Comparison of ENCODE assay signal across 8 cellular contexts in genomic region chr21:38853421-38853919, GRCh38. TPM values are rescaled to one million over a fixed set of nuclear protein-coding genes. Genes with fewer than 3 reads are reported as not detected.
DNase-seq lines count a peak whose midpoint lies in the region; ATAC-seq and TF ChIP-seq lines count a peak whose summit lies in the region.

No MANE protein-coding gene starts in this region.

- H3K27me3 ChIP-seq in esophagus squamous epithelium = no peaks in the 10 kb centered on the region

- CTCF ChIA-PET in HEK293 (lab: Yijun Ruan, JAX) = interaction anchor here (0.6 to 1.3 kb wide), 3 partner anchors 16 to 129 kb away, joined by 3 to 4 read pairs (median 3); no protein-coding TSS in a partner anchor

- H3K36me3 ChIP-seq in HEK293 (ENCODE audit: control insufficient read depth in 2 of 2, insufficient read depth in 1 of 2, low read length in 2 of 2) = no peaks in the 10 kb centered on the region
- H3K36me3 ChIP-seq in esophagus squamous epithelium = no peaks in the 10 kb centered on the region

- WGBS in esophagus squamous epithelium, 2 donors = 32 to 36% methylated on average over 6 of the region's 6 CpGs

- no peak overlapping the region for H3K27ac ChIP-seq in HEK293 (ENCODE audit: extremely low read depth, low read depth, low read length)
- H3K27ac ChIP-seq in esophagus squamous epithelium = peak overlapping the region in 3 of 4 donors; percentile 26 to 55 (median 47)

- intact Hi-C loops in esophagus squamous epithelium (cut with DNase I) = no loop called here

- H3K4me1 ChIP-seq in HEK293 (ENCODE audit: control insufficient read depth, insufficient read depth, low read length) (no peaks in the 10 kb centered on the region), esophagus squamous epithelium (peaks cover 9 to 39% (median 10%) of the 10 kb centered on the region in 3 donors)

- POLR2A ChIA-PET in HEK293 (lab: Yijun Ruan, JAX) = interaction anchor here (0.6 to 1.1 kb wide), 2 partner anchors 48 to 330 kb away, joined by 3 to 4 read pairs; partner anchors contain the start of gene ETS2

- no peak for ATAC-seq in GM19023 (IDR thresholded peaks at IDR 0.05; ENCODE audit: unreplicated experiment)
- ATAC-seq in HG02884 (IDR thresholded peaks at IDR 0.05; ENCODE audit: unreplicated experiment) = no peak

- DNase-seq in DMS53 treated with DMSO at 0.1 percent for 48 hours (lab: John Stamatoyannopoulos, UW; ENCODE audit: unreplicated experiment) (peak; percentile 84), NCI-H2196 (lab: John Stamatoyannopoulos, UW; ENCODE audit: unreplicated experiment) (peak; percentile 86), esophagus squamous epithelium (lab: John Stamatoyannopoulos, UW) (no peak), NCI-H1105 treated with DMSO at 0.1 percent for 48 hours (lab: John Stamatoyannopoulos, UW) (no peak)
- no peak for DNase-seq in stimulated activated CD4-positive, alpha-beta T cell treated with anti-CD3 and anti-CD28 coated beads, Interleukin-12 subunit alpha, Interleukin-12 subunit beta, amount 100 ng/mL, for 4 hours

- TF ChIP-seq CTCF in HEK293 (tag by site-specific recombination; IDR thresholded peaks at IDR 0.05) (no peak), esophagus squamous epithelium (IDR thresholded peaks at IDR 0.05) (no peak)

- no peak for TF ChIP-seq POLR2A in esophagus squamous epithelium (IDR thresholded peaks at IDR 0.05)

- H3K9me3 ChIP-seq in HEK293 (ENCODE audit: control insufficient read depth, insufficient read depth, low read depth, low read length) (no peaks in the 10 kb centered on the region), esophagus squamous epithelium (no peaks in the 10 kb centered on the region)

- H3K4me3 ChIP-seq in HEK293 (ENCODE audit: low read depth, low read length) (no peak overlapping the region), esophagus squamous epithelium (no peak overlapping the region)

TF ChIP-seq in HEK293, 187 proteins besides CTCF, POLR2A, EP300 and RAD21:
- 0 out of 2 replicates have a peak, but pooled peaks have one; percentile 17 for TF ChIP-seq SP7 (tag by site-specific recombination; IDR thresholded peaks at IDR 0.05)
- TF ChIP-seq TSHZ1 (tag by site-specific recombination; IDR thresholded peaks at IDR 0.05; ENCODE audit: borderline replicate concordance) = 0 out of 2 replicates have a peak, but pooled peaks have one; percentile 12
- TF ChIP-seq ZNF544 (tag by site-specific recombination; IDR thresholded peaks at IDR 0.05) = no peak
- no peak for TF ChIP-seq ZEB2 (tag by site-specific recombination; IDR thresholded peaks at IDR 0.05)
- TF ChIP-seq GLIS1 (tag by site-specific recombination; IDR thresholded peaks at IDR 0.05) = 0 out of 2 replicates have a peak, but pooled peaks have one; percentile 24
- TF ChIP-seq, protein P1, sequence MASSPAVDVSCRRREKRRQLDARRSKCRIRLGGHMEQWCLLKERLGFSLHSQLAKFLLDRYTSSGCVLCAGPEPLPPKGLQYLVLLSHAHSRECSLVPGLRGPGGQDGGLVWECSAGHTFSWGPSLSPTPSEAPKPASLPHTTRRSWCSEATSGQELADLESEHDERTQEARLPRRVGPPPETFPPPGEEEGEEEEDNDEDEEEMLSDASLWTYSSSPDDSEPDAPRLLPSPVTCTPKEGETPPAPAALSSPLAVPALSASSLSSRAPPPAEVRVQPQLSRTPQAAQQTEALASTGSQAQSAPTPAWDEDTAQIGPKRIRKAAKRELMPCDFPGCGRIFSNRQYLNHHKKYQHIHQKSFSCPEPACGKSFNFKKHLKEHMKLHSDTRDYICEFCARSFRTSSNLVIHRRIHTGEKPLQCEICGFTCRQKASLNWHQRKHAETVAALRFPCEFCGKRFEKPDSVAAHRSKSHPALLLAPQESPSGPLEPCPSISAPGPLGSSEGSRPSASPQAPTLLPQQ (tag by site-specific recombination; IDR thresholded peaks at IDR 0.05) = no peak
- TF ChIP-seq KLF17 (tag by site-specific recombination; IDR thresholded peaks at IDR 0.05) = peak; percentile 51; the same call in 1 of the 2 replicates
- peak; percentile 39; the same call in 1 of the 2 replicates for TF ChIP-seq ZNF10 (tag by site-specific recombination; IDR thresholded peaks at IDR 0.05)
- peak; percentile 74 for TF ChIP-seq ZNF629 (tag by site-specific recombination; IDR thresholded peaks at IDR 0.05)
- peak; percentile 50; the same call in 1 of the 2 replicates for TF ChIP-seq KLF8 (tag by site-specific recombination; IDR thresholded peaks at IDR 0.05)
- peak; percentile 36; the same call in 1 of the 2 replicates for TF ChIP-seq ZNF600 (tag by site-specific recombination; IDR thresholded peaks at IDR 0.05)
TF ChIP-seq in HEK293: peak in this region for 8.

RNA-seq across cellular contexts. Expression of gene ETS2, which starts 47.7 kb away (rescaled TPM):
- 100 to 1,000 TPM in 1 of 4 donors, 10 to 100 TPM in 3; 67.5 to 118 (median 78.8) TPM for total RNA-seq in esophagus squamous epithelium

Comparison
In these comparisons a context has a peak if more than half of its experiments do, and no peak if none do; other contexts are left out.
1. DNase-seq: peak in DMS53 treated with DMSO at 0.1 percent for 48 hours (single experiment) and NCI-H2196 (single experiment); none in esophagus squamous epithelium (single experiment), stimulated activated CD4-positive, alpha-beta T cell treated with anti-CD3 and anti-CD28 coated beads, Interleukin-12 subunit alpha, Interleukin-12 subunit beta, amount 100 ng/mL, for 4 hours (single experiment) and NCI-H1105 treated with DMSO at 0.1 percent for 48 hours (single experiment).